ENCODE assay signal across 1 cellular context in the genomic region with DNA sequence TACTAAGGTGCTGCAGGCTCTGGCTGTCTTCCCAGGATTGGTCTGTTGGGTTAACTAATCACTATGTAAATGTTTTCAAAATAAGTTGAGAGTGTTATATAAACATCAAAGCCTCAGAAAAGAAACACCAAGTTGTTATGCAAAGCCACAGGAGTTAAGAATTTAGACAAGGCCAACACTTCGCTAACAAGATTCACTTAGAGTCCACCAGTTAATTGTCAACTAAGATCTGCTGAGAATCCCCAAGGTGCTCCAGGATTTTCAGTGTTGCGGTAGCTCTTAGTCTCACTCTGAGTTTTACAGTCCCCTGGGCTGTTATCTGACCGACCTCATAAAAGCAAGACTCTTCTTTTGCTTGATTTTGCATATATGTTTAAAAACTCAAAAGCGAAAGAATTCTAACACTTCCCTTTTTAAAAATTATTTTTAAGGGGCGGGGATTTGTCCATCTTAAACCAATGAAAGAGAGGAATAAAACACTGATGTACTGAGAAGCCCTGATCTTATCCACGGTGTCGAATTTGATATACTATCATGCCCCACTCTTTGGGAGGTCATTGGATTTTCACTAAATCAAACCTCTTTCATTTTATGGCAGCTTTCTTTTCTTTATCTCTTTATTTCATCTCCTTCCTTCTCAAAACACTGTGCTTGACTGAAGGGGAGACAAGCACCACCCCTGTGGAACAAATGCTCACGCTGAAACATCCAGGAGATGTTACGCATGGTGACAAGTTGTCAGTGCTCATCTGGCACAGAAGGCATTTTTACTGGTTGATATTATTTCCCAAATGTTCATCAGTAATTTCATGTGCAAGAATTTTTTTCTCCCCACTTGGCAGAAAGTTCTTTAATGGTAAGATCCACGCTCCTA.
TF ChIP-seq lines count a peak whose summit lies in the region.

No MANE protein-coding gene starts in this region.

TF ChIP-seq in GM23338, 12 proteins besides CTCF, POLR2A, EP300 and RAD21:
- TF ChIP-seq CREB1 (CRISPR knock-in tag; IDR thresholded peaks at IDR 0.05; ENCODE audit: low read depth) = no peak
- TF ChIP-seq NANOG (IDR thresholded peaks at IDR 0.05; ENCODE audit: borderline replicate concordance) = peak; percentile 30; the same call in 1 of the 2 replicates
- no peak for TF ChIP-seq JUNB (IDR thresholded peaks at IDR 0.05; ENCODE audit: unreplicated experiment)
